Comparison of ENCODE assay signal across 8 cellular contexts in genomic region chr2:37195862-37196319, GRCh38. TPM values are rescaled to one million over a fixed set of nuclear protein-coding genes. Genes with fewer than 3 reads are reported as not detected.
A peak's percentile ranks its signal among the peaks of the same experiment; 100 is the strongest.
DNase-seq lines count a peak whose midpoint lies in the region; ATAC-seq and TF ChIP-seq lines count a peak whose summit lies in the region.
"Not testable (repeated sequence)": the region's sequence is repeated elsewhere in the genome, so short reads cannot be mapped to it uniquely, and the experiment has no call there.

No MANE protein-coding gene starts in this region.

- peak overlapping the region; percentile 91 for H3K4me2 ChIP-seq in GM23338

- H3F3A ChIP-seq in GM23338 (replicated peaks; ENCODE audit: low read depth) = peaks cover 17% of the 10 kb centered on the region; the same call in 1 of the 2 replicates

- BruUV-seq in Panc1 (replicated peaks; lab: Mats Ljungman, UMichigan) = not testable (repeated sequence)

- DNase-seq in AG04449 (ENCODE audit: low read depth, low spot score); GM23338 (ENCODE audit: low spot score); Panc1 (ENCODE audit: low read depth, low spot score); activated T-helper 2 cell treated with anti-CD3 and anti-CD28 coated beads, Interferon-gamma antibody, Interleukin-2, Interleukin-4, amounts not matched to agents 10 μg/mL and 5 μg/mL and 100 μg/mL, durations not matched to agents 14 hours and 24 hours and 36 hours (ENCODE audit: low spot score); right cardiac atrium; naive thymus-derived CD4-positive, alpha-beta T cell: not testable (repeated sequence)

- H3K4me1 ChIP-seq in GM23338 (ENCODE audit: insufficient read depth) = peaks cover 57% of the 10 kb centered on the region
- H3K4me1 ChIP-seq in Panc1 (ENCODE audit: control insufficient read depth, insufficient read depth, low read length); right cardiac atrium (ENCODE audit: control insufficient read depth, insufficient read depth, low read length): not testable (repeated sequence)
- H3K4me1 ChIP-seq in naive thymus-derived CD4-positive, alpha-beta T cell (ENCODE audit: control insufficient read depth in 2 of 2, insufficient read depth in 2 of 2, low read length in 2 of 2) = peaks cover 10 to 15% of the 10 kb centered on the region in 2 donors

- POLR2A ChIA-PET in AG04449 (lab: Yijun Ruan, JAX); Panc1 (lab: Charles Lee): not testable (repeated sequence)
- POLR2A ChIA-PET in naive thymus-derived CD4-positive, alpha-beta T cell (lab: Charles Lee) = interaction anchor here (0.8 to 1.3 kb wide), 3 partner anchors 11 to 111 kb away, joined by 4 to 10 read pairs (median 4); partner anchors contain the start of gene GPATCH11

- not testable (repeated sequence) for TF ChIP-seq CTCF in AG04449 (IDR thresholded peaks at IDR 0.05; ENCODE audit: insufficient read depth, low read length, missing control alignments); GM23338 (conservative IDR thresholded peaks at IDR 0.05; ENCODE audit: low read depth in 2 of 2); Panc1 (IDR thresholded peaks at IDR 0.05)

- peaks cover 51% of the 10 kb centered on the region for H3K4me1 Mint-ChIP-seq in GM23338
- peaks cover 19% of the 10 kb centered on the region for H3K4me1 Mint-ChIP-seq in activated T-helper 2 cell treated with anti-CD3 and anti-CD28 coated beads, Interferon-gamma antibody, Interleukin-2, Interleukin-4, amounts not matched to agents 10 μg/mL and 5 μg/mL and 100 μg/mL, durations not matched to agents 14 hours and 24 hours and 36 hours (ENCODE audit: low read depth)
- H3K4me1 Mint-ChIP-seq in dendritic cell treated with granulocyte-macrophage colony-stimulating factor and Interleukin-4, amounts not matched to agents 40 ng/mL and 50 ng/mL, for 4 days (ENCODE audit: low read depth) = peaks cover 41% of the 10 kb centered on the region
- H3K4me1 Mint-ChIP-seq in naive thymus-derived CD4-positive, alpha-beta T cell = peaks cover 14 to 43% (median 30%) of the 10 kb centered on the region in 7 donors
- peaks cover 22% of the 10 kb centered on the region for H3K4me1 Mint-ChIP-seq in stimulated activated memory B cell treated with anti-CD40 and anti-IgM and Interleukin-4, amounts not matched to agents 10 μg/mL and 1 μg/mL and 100 μg/mL, for 72 hours

- peaks cover 28% of the 10 kb centered on the region for H3K27me3 Mint-ChIP-seq in GM23338 (ENCODE audit: insufficient read depth, low read depth, poor library complexity)
- H3K27me3 Mint-ChIP-seq in activated T-helper 2 cell treated with anti-CD3 and anti-CD28 coated beads, Interferon-gamma antibody, Interleukin-2, Interleukin-4, amounts not matched to agents 10 μg/mL and 5 μg/mL and 100 μg/mL, durations not matched to agents 14 hours and 24 hours and 36 hours (ENCODE audit: low read depth); dendritic cell treated with granulocyte-macrophage colony-stimulating factor and Interleukin-4, amounts not matched to agents 40 ng/mL and 50 ng/mL, for 4 days; naive thymus-derived CD4-positive, alpha-beta T cell; stimulated activated memory B cell treated with anti-CD40 and anti-IgM and Interleukin-4, amounts not matched to agents 10 μg/mL and 1 μg/mL and 100 μg/mL, for 72 hours: not testable (repeated sequence)

- not testable (repeated sequence) for H4K20me1 ChIP-seq in GM23338 (replicated peaks; ENCODE audit: insufficient read depth)

- not testable (repeated sequence) for H3K36me3 ChIP-seq in GM23338 (ENCODE audit: insufficient read depth); Panc1 (ENCODE audit: control insufficient read depth, insufficient read depth, low read length)
- H3K36me3 ChIP-seq in naive thymus-derived CD4-positive, alpha-beta T cell (ENCODE audit: control insufficient read depth in 2 of 3, insufficient read depth in 3 of 3, low read length in 3 of 3) = peaks cover 0 to 11% (median 0%) of the 10 kb centered on the region in 3 experiments

- H3K9me3 ChIP-seq in Panc1 (ENCODE audit: control insufficient read depth, insufficient read depth, low read depth, low read length); right cardiac atrium (ENCODE audit: control insufficient read depth, low read length); naive thymus-derived CD4-positive, alpha-beta T cell (ENCODE audit: control insufficient read depth in 2 of 3, low read length in 3 of 3): not testable (repeated sequence)

- H2AFZ ChIP-seq in GM23338 = not testable (repeated sequence)

- not testable (repeated sequence) for ATAC-seq in GM23338; Panc1; right cardiac atrium; naive thymus-derived CD4-positive, alpha-beta T cell; stimulated activated memory B cell treated with anti-CD40 and anti-IgM and Interleukin-4, amounts not matched to agents 10 μg/mL and 1 μg/mL and 100 μg/mL, for 72 hours

- H3K79me2 ChIP-seq in GM23338 (replicated peaks; ENCODE audit: insufficient read depth) = peaks cover 45% of the 10 kb centered on the region

- not testable (repeated sequence) for H3K9me2 ChIP-seq in GM23338 (ENCODE audit: insufficient read depth)

- 85% methylated on average over 20 of the region's 20 CpGs for WGBS in right cardiac atrium

- peak overlapping the region; percentile 90 for H3K4me3 Mint-ChIP-seq in GM23338
- H3K4me3 Mint-ChIP-seq in activated T-helper 2 cell treated with anti-CD3 and anti-CD28 coated beads, Interferon-gamma antibody, Interleukin-2, Interleukin-4, amounts not matched to agents 10 μg/mL and 5 μg/mL and 100 μg/mL, durations not matched to agents 14 hours and 24 hours and 36 hours (ENCODE audit: low read depth) = peak overlapping the region; percentile 96
- H3K4me3 Mint-ChIP-seq in dendritic cell treated with granulocyte-macrophage colony-stimulating factor and Interleukin-4, amounts not matched to agents 40 ng/mL and 50 ng/mL, for 4 days = peak overlapping the region; percentile 98
- peak overlapping the region; percentile 93 to 100 (median 99) for H3K4me3 Mint-ChIP-seq in naive thymus-derived CD4-positive, alpha-beta T cell
- peak overlapping the region; percentile 96 for H3K4me3 Mint-ChIP-seq in stimulated activated memory B cell treated with anti-CD40 and anti-IgM and Interleukin-4, amounts not matched to agents 10 μg/mL and 1 μg/mL and 100 μg/mL, for 72 hours

- not testable (repeated sequence) for H3K27me3 ChIP-seq in GM23338 (ENCODE audit: insufficient read depth); Panc1 (ENCODE audit: control insufficient read depth, insufficient read depth, low read length); right cardiac atrium (ENCODE audit: control insufficient read depth, insufficient read depth); naive thymus-derived CD4-positive, alpha-beta T cell (ENCODE audit: control insufficient read depth in 2 of 2, insufficient read depth in 2 of 2, low read length in 2 of 2)

- CTCF ChIA-PET in AG04449 (lab: Yijun Ruan, JAX); Panc1 (lab: Charles Lee); naive thymus-derived CD4-positive, alpha-beta T cell (lab: Charles Lee): not testable (repeated sequence)

- H3K36me3 Mint-ChIP-seq in GM23338 (ENCODE audit: low read depth) = peaks cover 24% of the 10 kb centered on the region
- H3K36me3 Mint-ChIP-seq in activated T-helper 2 cell treated with anti-CD3 and anti-CD28 coated beads, Interferon-gamma antibody, Interleukin-2, Interleukin-4, amounts not matched to agents 10 μg/mL and 5 μg/mL and 100 μg/mL, durations not matched to agents 14 hours and 24 hours and 36 hours (ENCODE audit: low read depth) = peaks cover 21% of the 10 kb centered on the region
- peaks cover 14% of the 10 kb centered on the region for H3K36me3 Mint-ChIP-seq in dendritic cell treated with granulocyte-macrophage colony-stimulating factor and Interleukin-4, amounts not matched to agents 40 ng/mL and 50 ng/mL, for 4 days (ENCODE audit: low read depth)
- peaks cover 0 to 11% (median 4%) of the 10 kb centered on the region in 5 donors for H3K36me3 Mint-ChIP-seq in naive thymus-derived CD4-positive, alpha-beta T cell
- H3K36me3 Mint-ChIP-seq in stimulated activated memory B cell treated with anti-CD40 and anti-IgM and Interleukin-4, amounts not matched to agents 10 μg/mL and 1 μg/mL and 100 μg/mL, for 72 hours = not testable (repeated sequence)

- intact Hi-C loops in Panc1 (cut with micrococcal nuclease; ENCODE audit: unreplicated experiment); right cardiac atrium (cut with DNase I): not testable (repeated sequence)
- intact Hi-C loops in activated T-helper 2 cell treated with anti-CD3 and anti-CD28 coated beads, Interferon-gamma antibody, Interleukin-2, Interleukin-4, amounts not matched to agents 10 μg/mL and 5 μg/mL and 100 μg/mL, durations not matched to agents 14 hours and 24 hours and 36 hours (cut with micrococcal nuclease) = loop anchor here (1.0 to 2.0 kb wide), 2 partner anchors 35 to 39 kb away; partner anchors contain the start of genes CEBPZ, EIF2AK2 and NDUFAF7
- intact Hi-C loops in dendritic cell treated with granulocyte-macrophage colony-stimulating factor and Interleukin-4, amounts not matched to agents 40 ng/mL and 50 ng/mL, for 4 days (cut with micrococcal nuclease) = loop anchor here (5.0 kb wide), 1 partner anchor 36 kb away; the partner anchor contains the start of genes CEBPZ and NDUFAF7
- intact Hi-C loops in naive thymus-derived CD4-positive, alpha-beta T cell (cut with micrococcal nuclease) = loop anchor here (1.0 to 2.0 kb wide), 8 partner anchors 35 to 230 kb away; partner anchors contain the start of genes CEBPZ (in 2 of the 2), NDUFAF7 (in 2 of the 2), STRN (in 2 of the 2) and EIF2AK2 (in 1 of the 2)

- in situ Hi-C loops in Panc1 (cut with HindIII; ENCODE audit: low pct_unique_long_range_greater_than_20kb, low sequenced_read_pairs) = not testable (repeated sequence)

- H3K27ac ChIP-seq in GM23338 (ENCODE audit: low read depth) (peak overlapping the region; percentile 63; the same call in 1 of the 2 replicates), Panc1 (ENCODE audit: low read length) (peak overlapping the region; percentile 97), right cardiac atrium (ENCODE audit: low read length) (peak overlapping the region; percentile 95)
- peak overlapping the region; percentile 82 for H3K27ac ChIP-seq in naive thymus-derived CD4-positive, alpha-beta T cell (ENCODE audit: low read depth, low read length)

- H3K9me3 Mint-ChIP-seq in GM23338; activated T-helper 2 cell treated with anti-CD3 and anti-CD28 coated beads, Interferon-gamma antibody, Interleukin-2, Interleukin-4, amounts not matched to agents 10 μg/mL and 5 μg/mL and 100 μg/mL, durations not matched to agents 14 hours and 24 hours and 36 hours; dendritic cell treated with granulocyte-macrophage colony-stimulating factor and Interleukin-4, amounts not matched to agents 40 ng/mL and 50 ng/mL, for 4 days; naive thymus-derived CD4-positive, alpha-beta T cell; stimulated activated memory B cell treated with anti-CD40 and anti-IgM and Interleukin-4, amounts not matched to agents 10 μg/mL and 1 μg/mL and 100 μg/mL, for 72 hours: not testable (repeated sequence)

- peak overlapping the region; percentile 89 for H3K4me3 ChIP-seq in AG04449 (ENCODE audit: low read depth, low read length)
- H3K4me3 ChIP-seq in GM23338 = peak overlapping the region; percentile 84
- H3K4me3 ChIP-seq in Panc1 (ENCODE audit: low read depth in 2 of 2, low read length in 2 of 2) = peak overlapping the region; percentile 75 to 77
- H3K4me3 ChIP-seq in right cardiac atrium (ENCODE audit: low read length) = peak overlapping the region; percentile 71
- peak overlapping the region; percentile 90 for H3K4me3 ChIP-seq in naive thymus-derived CD4-positive, alpha-beta T cell (ENCODE audit: low read length)

- H3K27ac Mint-ChIP-seq in GM23338 = peak overlapping the region; percentile 96
- H3K27ac Mint-ChIP-seq in activated T-helper 2 cell treated with anti-CD3 and anti-CD28 coated beads, Interferon-gamma antibody, Interleukin-2, Interleukin-4, amounts not matched to agents 10 μg/mL and 5 μg/mL and 100 μg/mL, durations not matched to agents 14 hours and 24 hours and 36 hours = peak overlapping the region; percentile 97
- H3K27ac Mint-ChIP-seq in dendritic cell treated with granulocyte-macrophage colony-stimulating factor and Interleukin-4, amounts not matched to agents 40 ng/mL and 50 ng/mL, for 4 days = peak overlapping the region; percentile 94
- H3K27ac Mint-ChIP-seq in naive thymus-derived CD4-positive, alpha-beta T cell = peak overlapping the region; percentile 93 to 99 (median 99)
- H3K27ac Mint-ChIP-seq in stimulated activated memory B cell treated with anti-CD40 and anti-IgM and Interleukin-4, amounts not matched to agents 10 μg/mL and 1 μg/mL and 100 μg/mL, for 72 hours = peak overlapping the region; percentile 94

RNA-seq across cellular contexts. Expression of gene CEBPZOS, which starts 0.4 kb away (rescaled TPM):
- total RNA-seq in GM23338 (2014; rRNA removed; shearing (Covaris generic)) = 78.4 and 83.6 TPM in 2 replicates
- polyA plus RNA-seq in GM23338 (2016; fragmentation: Nextera tagmentation; extraction: Ambion mirVana) (176 and 191 TPM in 2 replicates), right cardiac atrium (75.7 TPM)
- total RNA-seq in Panc1 (2021; ENCODE audit: unreplicated experiment) (49.3 TPM), right cardiac atrium (10 to 100 TPM; 46.8 to 57.7 (median 55.9) TPM)
- polyA plus RNA-seq in Panc1 (2012; ENCODE audit: insufficient read length) = 18.5 TPM
- 37.3 and 42.3 TPM in 2 replicates for total RNA-seq in activated T-helper 2 cell treated with anti-CD3 and anti-CD28 coated beads, Interferon-gamma antibody, Interleukin-2, Interleukin-4, amounts not matched to agents 10 μg/mL and 5 μg/mL and 100 μg/mL, durations not matched to agents 14 hours and 24 hours and 36 hours
- total RNA-seq in naive thymus-derived CD4-positive, alpha-beta T cell = 10 to 100 TPM; 26.9 to 40.7 (median 40.4) TPM
- 10 to 100 TPM; 47.4 to 58.8 TPM for polyA plus RNA-seq in naive thymus-derived CD4-positive, alpha-beta T cell

RNA-seq across cellular contexts. Expression of gene SULT6B1, which starts 7.4 kb away (rescaled TPM):
- not detected in 2 replicates for total RNA-seq in GM23338 (2014; rRNA removed; shearing (Covaris generic))
- polyA plus RNA-seq in GM23338 (2016; fragmentation: Nextera tagmentation; extraction: Ambion mirVana) (not detected in 2 replicates), right cardiac atrium (not detected)
- total RNA-seq in Panc1 (2021; ENCODE audit: unreplicated experiment) (not detected), right cardiac atrium (not detected)
- not detected for polyA plus RNA-seq in Panc1 (2012; ENCODE audit: insufficient read length)
- not detected in 2 replicates for total RNA-seq in activated T-helper 2 cell treated with anti-CD3 and anti-CD28 coated beads, Interferon-gamma antibody, Interleukin-2, Interleukin-4, amounts not matched to agents 10 μg/mL and 5 μg/mL and 100 μg/mL, durations not matched to agents 14 hours and 24 hours and 36 hours
- total RNA-seq in naive thymus-derived CD4-positive, alpha-beta T cell = not detected
- polyA plus RNA-seq in naive thymus-derived CD4-positive, alpha-beta T cell = not detected

RNA-seq across cellular contexts. Expression of gene CEBPZ, which starts 35.5 kb away (rescaled TPM):
- 133 and 135 TPM in 2 replicates for total RNA-seq in GM23338 (2014; rRNA removed; shearing (Covaris generic))
- polyA plus RNA-seq in GM23338 (2016; fragmentation: Nextera tagmentation; extraction: Ambion mirVana) (173 and 185 TPM in 2 replicates), right cardiac atrium (34.9 TPM)
- total RNA-seq in Panc1 (2021; ENCODE audit: unreplicated experiment) (63.8 TPM), right cardiac atrium (10 to 100 TPM; 24.0 to 35.4 (median 33.1) TPM)
- 24.3 TPM for polyA plus RNA-seq in Panc1 (2012; ENCODE audit: insufficient read length)
- 59.3 and 61.8 TPM in 2 replicates for total RNA-seq in activated T-helper 2 cell treated with anti-CD3 and anti-CD28 coated beads, Interferon-gamma antibody, Interleukin-2, Interleukin-4, amounts not matched to agents 10 μg/mL and 5 μg/mL and 100 μg/mL, durations not matched to agents 14 hours and 24 hours and 36 hours
- 10 to 100 TPM; 40.4 to 67.6 (median 56.4) TPM for total RNA-seq in naive thymus-derived CD4-positive, alpha-beta T cell
- polyA plus RNA-seq in naive thymus-derived CD4-positive, alpha-beta T cell = 10 to 100 TPM; 27.1 to 32.5 TPM

RNA-seq across cellular contexts. Expression of gene NDUFAF7, which starts 35.6 kb away (rescaled TPM):
- total RNA-seq in GM23338 (2014; rRNA removed; shearing (Covaris generic)) = 47.4 and 52.8 TPM in 2 replicates
- polyA plus RNA-seq in GM23338 (2016; fragmentation: Nextera tagmentation; extraction: Ambion mirVana) (44.3 and 58.2 TPM in 2 replicates), right cardiac atrium (17.4 TPM)
- total RNA-seq in Panc1 (2021; ENCODE audit: unreplicated experiment) (17.7 TPM), right cardiac atrium (10 to 100 TPM; 15.4 to 20.1 (median 18.3) TPM)
- 12.8 TPM for polyA plus RNA-seq in Panc1 (2012; ENCODE audit: insufficient read length)
- 19.8 and 21.2 TPM in 2 replicates for total RNA-seq in activated T-helper 2 cell treated with anti-CD3 and anti-CD28 coated beads, Interferon-gamma antibody, Interleukin-2, Interleukin-4, amounts not matched to agents 10 μg/mL and 5 μg/mL and 100 μg/mL, durations not matched to agents 14 hours and 24 hours and 36 hours
- 10 to 100 TPM; 21.6 to 38.2 (median 28.5) TPM for total RNA-seq in naive thymus-derived CD4-positive, alpha-beta T cell
- polyA plus RNA-seq in naive thymus-derived CD4-positive, alpha-beta T cell = 10 to 100 TPM in 1 of 2 donors, 1 to 10 TPM in 1; 9.5 to 11.7 TPM

RNA-seq across cellular contexts. Expression of gene EIF2AK2, which starts 39.1 kb away (rescaled TPM):
- total RNA-seq in GM23338 (2014; rRNA removed; shearing (Covaris generic)) = 35.5 and 37.6 TPM in 2 replicates
- polyA plus RNA-seq in GM23338 (2016; fragmentation: Nextera tagmentation; extraction: Ambion mirVana) (23.9 and 33.8 TPM in 2 replicates), right cardiac atrium (6.0 TPM)
- total RNA-seq in Panc1 (2021; ENCODE audit: unreplicated experiment) (44.3 TPM), right cardiac atrium (10 to 100 TPM; 21.9 to 32.9 (median 25.5) TPM)
- 10.1 TPM for polyA plus RNA-seq in Panc1 (2012; ENCODE audit: insufficient read length)
- total RNA-seq in activated T-helper 2 cell treated with anti-CD3 and anti-CD28 coated beads, Interferon-gamma antibody, Interleukin-2, Interleukin-4, amounts not matched to agents 10 μg/mL and 5 μg/mL and 100 μg/mL, durations not matched to agents 14 hours and 24 hours and 36 hours = 30.6 and 30.8 TPM in 2 replicates
- total RNA-seq in naive thymus-derived CD4-positive, alpha-beta T cell = 10 to 100 TPM; 21.2 to 91.9 (median 24.2) TPM
- polyA plus RNA-seq in naive thymus-derived CD4-positive, alpha-beta T cell = 10 to 100 TPM; 20.4 to 23.5 TPM
